In the genomic region with DNA sequence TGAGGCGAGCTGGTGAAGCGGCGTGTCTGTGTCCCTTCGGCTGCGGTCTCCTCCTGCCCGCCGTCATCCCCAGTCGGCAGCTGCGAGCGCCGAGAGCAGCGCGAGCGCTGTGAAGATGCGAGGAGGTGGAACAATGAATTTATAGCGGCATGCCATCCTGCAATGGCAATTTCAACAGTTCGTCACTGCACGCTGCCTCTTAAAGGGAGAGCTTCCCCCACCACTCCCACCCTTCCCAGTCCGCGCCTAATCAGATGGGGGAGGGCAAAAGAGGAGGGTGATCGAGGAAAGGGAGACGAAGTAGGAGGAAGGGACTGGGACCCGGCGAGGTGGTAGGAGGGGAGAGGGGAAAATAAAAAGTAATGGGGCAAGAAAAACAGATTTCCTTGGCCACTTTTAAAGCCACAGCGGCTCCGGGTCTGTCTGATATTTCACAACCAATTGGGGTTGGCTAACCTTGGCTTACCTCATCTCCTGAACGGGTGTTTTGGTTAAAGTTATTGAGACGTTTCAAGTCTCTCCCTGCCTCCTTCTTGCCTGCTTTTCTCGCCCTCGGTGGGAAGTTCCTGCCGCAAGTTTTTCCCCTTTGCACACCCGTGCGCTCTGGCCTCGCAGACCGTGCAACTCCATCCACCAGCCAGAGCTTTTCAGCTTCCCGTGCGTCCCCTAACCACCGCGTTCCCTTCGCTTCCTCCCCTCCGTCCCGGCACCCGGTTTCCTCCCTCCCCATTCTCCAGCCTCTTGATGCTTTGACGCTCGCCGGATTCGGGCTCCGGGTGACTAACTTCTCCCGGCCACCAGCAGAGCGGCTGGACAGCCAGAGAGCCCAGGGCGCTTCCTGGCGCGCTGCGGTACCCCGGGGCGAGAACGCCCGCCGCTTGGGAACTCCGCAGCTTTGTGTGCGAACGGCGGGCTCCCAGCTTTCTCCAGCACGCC, we compare ENCODE assay signal across 8 cellular contexts. TPM values are rescaled to one million over a fixed set of nuclear protein-coding genes. Genes with fewer than 3 reads are reported as not detected.
A peak's percentile ranks its signal among the peaks of the same experiment; 100 is the strongest.
DNase-seq lines count a peak whose midpoint lies in the region; ATAC-seq and TF ChIP-seq lines count a peak whose summit lies in the region.

A gene (minus strand): TSS at position 111 of the 936 bp plus-strand sequence. CDS start 697 bp downstream, outside the sequence.

- TF ChIP-seq EP300 in ovary (IDR thresholded peaks at IDR 0.05), result no peak

- H3K9me3 ChIP-seq in SJCRH30 (replicated peaks), result no peaks in the 10 kb centered on the region
- H3K9me3 ChIP-seq in ovary, result no peaks in the 10 kb centered on the region

- H3K4me3 Mint-ChIP-seq in activated T-helper 2 cell treated with anti-CD3 and anti-CD28 coated beads, Interferon-gamma antibody, Interleukin-2, Interleukin-4, amounts not matched to agents 10 μg/mL and 5 μg/mL and 100 μg/mL, durations not matched to agents 14 hours and 24 hours and 36 hours (ENCODE audit: low read depth), result no peak within 1 kb of the TSS

- H3K27ac ChIP-seq in SJCRH30 (peak within 1 kb of the TSS; percentile 93), foreskin keratinocyte (no peak within 1 kb of the TSS), ovary (peak within 1 kb of the TSS; percentile 70 to 94)

- peak within 1 kb of the TSS; percentile 76 for H3K4me3 ChIP-seq in SJCRH30
- peak within 1 kb of the TSS; percentile 67 for H3K4me3 ChIP-seq in ovary

- TF ChIP-seq POLR2A in ovary (IDR thresholded peaks at IDR 0.05), result peak; percentile 45

- no peak within 1 kb of the TSS for H3K27ac Mint-ChIP-seq in activated T-helper 2 cell treated with anti-CD3 and anti-CD28 coated beads, Interferon-gamma antibody, Interleukin-2, Interleukin-4, amounts not matched to agents 10 μg/mL and 5 μg/mL and 100 μg/mL, durations not matched to agents 14 hours and 24 hours and 36 hours

- POLR2A ChIA-PET in HEK293T (lab: Yijun Ruan, JAX), result interaction anchor here (0.9 to 1.2 kb wide), 2 partner anchors 87 to 122 kb away, joined by 3 read pairs; no protein-coding TSS in a partner anchor

- H3K4me1 ChIP-seq in SJCRH30 (peaks cover 30% of the 10 kb centered on the region), foreskin keratinocyte (peaks cover 5% of the 10 kb centered on the region), ovary (ENCODE audit: insufficient read depth) (peaks cover 5% of the 10 kb centered on the region)

- intact Hi-C loops in ovary (cut with DNase I), result loop anchor here in 2 of 4 donors (10.0 kb wide), 3 partner anchors 192 to 598 kb away; no protein-coding TSS in a partner anchor
- intact Hi-C loops in activated T-helper 2 cell treated with anti-CD3 and anti-CD28 coated beads, Interferon-gamma antibody, Interleukin-2, Interleukin-4, amounts not matched to agents 10 μg/mL and 5 μg/mL and 100 μg/mL, durations not matched to agents 14 hours and 24 hours and 36 hours (cut with micrococcal nuclease), result loop anchor here (5.0 kb wide), 1 partner anchor 120 kb away; a partner anchor contains a TSS

- H3K4me1 Mint-ChIP-seq in activated T-helper 2 cell treated with anti-CD3 and anti-CD28 coated beads, Interferon-gamma antibody, Interleukin-2, Interleukin-4, amounts not matched to agents 10 μg/mL and 5 μg/mL and 100 μg/mL, durations not matched to agents 14 hours and 24 hours and 36 hours (ENCODE audit: low read depth), result no peaks in the 10 kb centered on the region

- peak; percentile 59 for ATAC-seq in foreskin keratinocyte
- no peak for ATAC-seq in HG03097 (IDR thresholded peaks at IDR 0.05; ENCODE audit: low FRiP score, unreplicated experiment)

- H3K27me3 Mint-ChIP-seq in activated T-helper 2 cell treated with anti-CD3 and anti-CD28 coated beads, Interferon-gamma antibody, Interleukin-2, Interleukin-4, amounts not matched to agents 10 μg/mL and 5 μg/mL and 100 μg/mL, durations not matched to agents 14 hours and 24 hours and 36 hours (ENCODE audit: low read depth), result peaks cover 39% of the 10 kb centered on the region

- H3K36me3 ChIP-seq in SJCRH30 (peaks cover 15% of the 10 kb centered on the region), ovary (no peaks in the 10 kb centered on the region)

- H3K9me3 Mint-ChIP-seq in activated T-helper 2 cell treated with anti-CD3 and anti-CD28 coated beads, Interferon-gamma antibody, Interleukin-2, Interleukin-4, amounts not matched to agents 10 μg/mL and 5 μg/mL and 100 μg/mL, durations not matched to agents 14 hours and 24 hours and 36 hours, result no peaks in the 10 kb centered on the region

- H3K27me3 ChIP-seq in SJCRH30 (no peaks in the 10 kb centered on the region), foreskin keratinocyte (peaks cover 93% of the 10 kb centered on the region), ovary (no peaks in the 10 kb centered on the region)

- H3K36me3 Mint-ChIP-seq in activated T-helper 2 cell treated with anti-CD3 and anti-CD28 coated beads, Interferon-gamma antibody, Interleukin-2, Interleukin-4, amounts not matched to agents 10 μg/mL and 5 μg/mL and 100 μg/mL, durations not matched to agents 14 hours and 24 hours and 36 hours (ENCODE audit: low read depth), result no peaks in the 10 kb centered on the region

- DNase-seq in HEK293T (ENCODE audit: extremely low spot score) (peak; percentile 59), SJCRH30 (peak; percentile 86 to 87), foreskin keratinocyte (peak; percentile 31 to 55), ovary (peak; percentile 69 to 75 (median 72)), NCI-H2196 treated with DMSO at 0.1 percent for 48 hours (lab: John Stamatoyannopoulos, UW; ENCODE audit: unreplicated experiment) (no peak)
- DNase-seq in stimulated activated naive CD4-positive, alpha-beta T cell treated with Interleukin-2 at 50 U/mL for 16 hours (lab: John Stamatoyannopoulos, UW), result no peak
- DNase-seq in activated T-helper 2 cell treated with anti-CD3 and anti-CD28 coated beads, Interferon-gamma antibody, Interleukin-2, Interleukin-4, amounts not matched to agents 10 μg/mL and 5 μg/mL and 100 μg/mL, durations not matched to agents 14 hours and 24 hours and 36 hours (ENCODE audit: low spot score), result no peak

- no peak for TF ChIP-seq CTCF in foreskin keratinocyte (conservative IDR thresholded peaks at IDR 0.05)
- no peak for TF ChIP-seq CTCF in ovary (IDR thresholded peaks at IDR 0.05)

- WGBS in ovary, 3 donors, result 0 to 1% (median 0%) methylated on average over 64 of the region's 64 CpGs

- CTCF ChIA-PET in HEK293T (lab: Yijun Ruan, JAX), result no interaction called here

TF ChIP-seq in HEK293T, 16 proteins besides CTCF, POLR2A, EP300 and RAD21:
- TF ChIP-seq SUZ12 (IDR thresholded peaks at IDR 0.05) (no peak), ZNF384 (IDR thresholded peaks at IDR 0.05) (no peak), ELF4 (IDR thresholded peaks at IDR 0.05) (no peak), NFRKB (IDR thresholded peaks at IDR 0.05) (no peak), FOXM1 (IDR thresholded peaks at IDR 0.05; ENCODE audit: borderline replicate concordance) (no peak), FOXK2 (IDR thresholded peaks at IDR 0.05) (no peak), CTBP1 (IDR thresholded peaks at IDR 0.05; ENCODE audit: borderline replicate concordance) (no peak), BHLHE40 (IDR thresholded peaks at IDR 0.05; ENCODE audit: borderline replicate concordance) (no peak), ARNT (IDR thresholded peaks at IDR 0.05) (no peak)

RNA-seq across cellular contexts. Expression of the gene that starts here (rescaled TPM):
- 12.3 and 14.2 TPM in 2 replicates for total RNA-seq in SJCRH30 (2014; rRNA removed; shearing (Covaris generic))
- total RNA-seq in foreskin keratinocyte, result not detected in 2 replicates
- polyA plus RNA-seq in foreskin keratinocyte, result not detected in 2 replicates
- total RNA-seq in ovary, result 10 to 100 TPM in 6 of 7 donors, 1 to 10 TPM in 1; 9.2 to 33.2 (median 21.0) TPM
- 10 to 100 TPM; 11.0 to 37.3 TPM for polyA plus RNA-seq in ovary
- not detected in 2 replicates for total RNA-seq in activated T-helper 2 cell treated with anti-CD3 and anti-CD28 coated beads, Interferon-gamma antibody, Interleukin-2, Interleukin-4, amounts not matched to agents 10 μg/mL and 5 μg/mL and 100 μg/mL, durations not matched to agents 14 hours and 24 hours and 36 hours

Comparison
In these comparisons a context has a peak if more than half of its experiments do, and no peak if none do; other contexts are left out.
1. RNA of the gene that starts here (total RNA-seq): 9.2 to 33.2 TPM in ovary and 12.3 to 14.2 TPM in SJCRH30; not detected in foreskin keratinocyte and not detected in activated T-helper 2 cell treated with anti-CD3 and anti-CD28 coated beads, Interferon-gamma antibody, Interleukin-2, Interleukin-4, amounts not matched to agents 10 μg/mL and 5 μg/mL and 100 μg/mL, durations not matched to agents 14 hours and 24 hours and 36 hours; every median in the first group is over 10 times any median in the second.
2. RNA of the gene that starts here (polyA plus RNA-seq): 11.0 to 37.3 TPM in ovary; not detected in foreskin keratinocyte; every median in the first group is over 10 times any median in the second.
3. Peak in DNase-seq and ATAC-seq in foreskin keratinocyte; RNA of the gene not detected or under 1 TPM.
4. DNase-seq: peak in HEK293T (single experiment), SJCRH30 (2 of 2) and ovary (5 of 5); none in NCI-H2196 treated with DMSO at 0.1 percent for 48 hours (single experiment), stimulated activated naive CD4-positive, alpha-beta T cell treated with Interleukin-2 at 50 U/mL for 16 hours (single experiment) and activated T-helper 2 cell treated with anti-CD3 and anti-CD28 coated beads, Interferon-gamma antibody, Interleukin-2, Interleukin-4, amounts not matched to agents 10 μg/mL and 5 μg/mL and 100 μg/mL, durations not matched to agents 14 hours and 24 hours and 36 hours (single experiment).